19 cellular contexts compared by ENCODE assay signal in genomic region chr3:13188380-13188779, GRCh38.
"Had no signal": no experiment of that assay in that cellular context is flagged by ENCODE, and none has a peak within 500 bp of the region (broad histone marks: within the 10 kb centered on the region; RNA-seq: fewer than 3 reads in every experiment).

No MANE protein-coding gene starts in this region.

- H3K4me1 ChIP-seq: gastroesophageal sphincter, lower lobe of right lung, tibial nerve, upper lobe of right lung, vagina had no signal

- H3K9me3 ChIP-seq: esophagus squamous epithelium, lower lobe of right lung, testis, upper lobe of right lung, vagina had no signal

- H3K27ac ChIP-seq: epithelial cell of prostate, esophagus squamous epithelium, gastroesophageal sphincter, lower lobe of right lung, right atrium auricular region, testis, tibial nerve, upper lobe of right lung, vagina had no signal

- H3K4me2 ChIP-seq: smooth muscle cell had no signal

- ATAC-seq: gastroesophageal sphincter; left lung; lower lobe of right lung; stimulated activated naive CD8-positive, alpha-beta T cell treated with anti-CD3 and anti-CD28 coated beads, Interleukin-15, Interleukin-2, amounts not matched to agents 100 U/mL and 50 U/mL, for 24 hours; upper lobe of right lung had no signal

- H3K27me3 ChIP-seq: right atrium auricular region, testis, tibial nerve, upper lobe of right lung, vagina had no signal

- H3K4me3 ChIP-seq: esophagus squamous epithelium, gastroesophageal sphincter, left lung, lower lobe of right lung, right atrium auricular region, smooth muscle cell, testis, tibial nerve, upper lobe of right lung, vagina had no signal

- DNase-seq: effector memory CD4-positive, alpha-beta T cell; esophagus squamous epithelium; foreskin fibroblast; glutamatergic neuron; lower lobe of right lung; naive B cell; stimulated activated CD4-positive, alpha-beta T cell treated with anti-CD3 and anti-CD28 coated beads, Interleukin-2, amount 100 ng/mL, for 48 hours; stimulated activated naive CD8-positive, alpha-beta T cell treated with anti-CD3 and anti-CD28 coated beads, Interleukin-15, Interleukin-2, amounts not matched to agents 100 U/mL and 50 U/mL, for 24 hours; testis; upper lobe of right lung had no signal

- H3K36me3 ChIP-seq: esophagus squamous epithelium, gastroesophageal sphincter, left lung, lower lobe of right lung, right atrium auricular region, tibial nerve, upper lobe of right lung, vagina had no signal

- FAIRE-seq: endometrium, keratinocyte had no signal
